In the genomic region with DNA sequence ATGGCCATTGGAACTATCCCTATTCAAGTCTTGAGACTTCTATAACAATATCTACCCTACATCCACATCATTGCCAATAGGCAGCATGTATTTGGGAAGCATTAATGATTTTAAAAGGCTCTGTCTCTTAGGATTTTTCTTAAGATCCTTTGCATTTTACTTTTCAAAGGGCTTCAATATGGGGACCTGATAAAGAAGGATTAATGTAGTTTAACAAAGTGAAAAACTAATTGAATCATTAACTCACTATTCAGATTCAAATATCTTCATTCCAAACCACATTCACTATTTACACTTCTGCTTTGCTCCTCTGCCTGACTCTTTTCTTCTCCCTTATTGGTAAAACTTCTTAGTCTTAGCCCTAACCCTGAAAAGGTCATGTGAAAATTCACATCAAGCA, we compare ENCODE assay signal across 18 cellular contexts.
DNase-seq lines count a peak whose midpoint lies in the region; ATAC-seq and TF ChIP-seq lines count a peak whose summit lies in the region.
"Had no signal": no experiment of that assay in that cellular context is flagged by ENCODE, and none has a peak within 500 bp of the region (broad histone marks: within the 10 kb centered on the region; RNA-seq: fewer than 3 reads in every experiment).

No MANE protein-coding gene starts in this region.

- peak; percentile 48; the same call in 2 of the 3 replicates for ATAC-seq in GM23338
- ATAC-seq: CD8-positive, alpha-beta T cell; HCT116 had no signal

- H3K27me3 Mint-ChIP-seq in GM23338 (ENCODE audit: insufficient read depth, low read depth, poor library complexity) (no peaks in the 10 kb centered on the region), neural progenitor cell (ENCODE audit: insufficient read depth, low read depth) (no peaks in the 10 kb centered on the region), mesothelial cell of epicardium (ENCODE audit: low read depth) (no peaks in the 10 kb centered on the region)
- H3K27me3 Mint-ChIP-seq: B cell; CD4-positive, CD25-positive, alpha-beta regulatory T cell had no signal

- H4K20me1 ChIP-seq in GM23338 (replicated peaks; ENCODE audit: insufficient read depth) (no peaks in the 10 kb centered on the region), neural progenitor cell (ENCODE audit: low read depth) (no peaks in the 10 kb centered on the region), smooth muscle cell (ENCODE audit: low read depth) (no peaks in the 10 kb centered on the region)
- H4K20me1 ChIP-seq: BLaER1 had no signal

- H3K36me3 Mint-ChIP-seq in GM23338 (ENCODE audit: low read depth), result no peaks in the 10 kb centered on the region
- no peaks in the 10 kb centered on the region for H3K36me3 Mint-ChIP-seq in neural progenitor cell
- no peaks in the 10 kb centered on the region for H3K36me3 Mint-ChIP-seq in mesothelial cell of epicardium
- H3K36me3 Mint-ChIP-seq: CD4-positive, CD25-positive, alpha-beta regulatory T cell; CD8-positive, alpha-beta T cell had no signal

- H3K27ac Mint-ChIP-seq in GM23338 (peak overlapping the region; percentile 20), neural progenitor cell (no peak overlapping the region), mesothelial cell of epicardium (no peak overlapping the region)
- H3K27ac Mint-ChIP-seq: B cell; CD4-positive, CD25-positive, alpha-beta regulatory T cell; CD8-positive, alpha-beta T cell had no signal

- H3K4me1 ChIP-seq in GM23338 (ENCODE audit: insufficient read depth) (peaks cover 65% of the 10 kb centered on the region), ectodermal cell (ENCODE audit: control insufficient read depth, insufficient read depth, low read length) (peaks cover 5% of the 10 kb centered on the region), neural progenitor cell (peaks cover 61% of the 10 kb centered on the region), smooth muscle cell (ENCODE audit: low read depth) (peaks cover 47% of the 10 kb centered on the region)
- H3K4me1 ChIP-seq: Caco-2 had no signal

- no peak overlapping the region for H3K9ac ChIP-seq in neural progenitor cell
- no peak overlapping the region for H3K9ac ChIP-seq in smooth muscle cell (ENCODE audit: low read depth)
- H3K9ac ChIP-seq: BLaER1 had no signal

- H3K9me3 Mint-ChIP-seq in GM23338, result no peaks in the 10 kb centered on the region
- no peaks in the 10 kb centered on the region for H3K9me3 Mint-ChIP-seq in neural progenitor cell
- H3K9me3 Mint-ChIP-seq in mesothelial cell of epicardium, result no peaks in the 10 kb centered on the region
- H3K9me3 Mint-ChIP-seq: H9 had no signal

- DNase-seq in GM23338 (ENCODE audit: low spot score) (peak; percentile 8), neural progenitor cell (ENCODE audit: low spot score) (no peak), smooth muscle cell (lab: John Stamatoyannopoulos, UW; ENCODE audit: unreplicated experiment) (no peak), mesothelial cell of epicardium (ENCODE audit: low spot score in 2 of 2, unreplicated experiment in 2 of 2) (no peak), HPDE6-E6E7 (ENCODE audit: extremely low spot score) (no peak)
- no peak for DNase-seq in stimulated activated CD4-positive, alpha-beta T cell treated with anti-CD3 and anti-CD28 coated beads, Interleukin-4, amount 100 ng/mL, for 24 hours
- DNase-seq: Caco-2; CD4-positive, CD25-positive, alpha-beta regulatory T cell; CD8-positive, alpha-beta T cell; DMS153; DND-41; H9 had no signal

- H3K4me3 ChIP-seq in GM23338 (peak overlapping the region; percentile 17; the same call in 1 of the 2 replicates), ectodermal cell (ENCODE audit: insufficient read depth, low read depth, low read length) (no peak overlapping the region), neural progenitor cell (peak overlapping the region; percentile 6), smooth muscle cell (no peak overlapping the region)
- H3K4me3 ChIP-seq: BLaER1 had no signal

- H3K36me3 ChIP-seq in GM23338 (ENCODE audit: insufficient read depth) (no peaks in the 10 kb centered on the region), ectodermal cell (ENCODE audit: control insufficient read depth, insufficient read depth, low read length) (no peaks in the 10 kb centered on the region), neural progenitor cell (no peaks in the 10 kb centered on the region), smooth muscle cell (ENCODE audit: low read depth) (no peaks in the 10 kb centered on the region)
- H3K36me3 ChIP-seq: BLaER1 had no signal

- H3K9me3 ChIP-seq in ectodermal cell (ENCODE audit: control insufficient read depth, low read length) (no peaks in the 10 kb centered on the region), neural progenitor cell (ENCODE audit: low read depth) (no peaks in the 10 kb centered on the region), smooth muscle cell (replicated peaks; ENCODE audit: low read depth) (no peaks in the 10 kb centered on the region)
- H3K9me3 ChIP-seq: BLaER1, Caco-2 had no signal

- no peaks in the 10 kb centered on the region for H3F3A ChIP-seq in GM23338 (replicated peaks; ENCODE audit: low read depth)
- peaks cover 22% of the 10 kb centered on the region for H3F3A ChIP-seq in neural progenitor cell (ENCODE audit: low read depth)
- no peaks in the 10 kb centered on the region for H3F3A ChIP-seq in smooth muscle cell (ENCODE audit: low read depth)

- no peak overlapping the region for H3K27ac ChIP-seq in GM23338 (ENCODE audit: low read depth)
- peak overlapping the region; percentile 17 for H3K27ac ChIP-seq in ectodermal cell (ENCODE audit: insufficient read depth, low read depth, low read length, poor library complexity, severe bottlenecking)
- peak overlapping the region; percentile 73 for H3K27ac ChIP-seq in neural progenitor cell
- H3K27ac ChIP-seq in smooth muscle cell (ENCODE audit: low read depth), result no peak overlapping the region
- H3K27ac ChIP-seq: 22Rv1, BLaER1, C4-2B had no signal

- H3K27me3 ChIP-seq in GM23338 (ENCODE audit: insufficient read depth), result no peaks in the 10 kb centered on the region
- no peaks in the 10 kb centered on the region for H3K27me3 ChIP-seq in ectodermal cell (ENCODE audit: control insufficient read depth, insufficient read depth, low read length, poor library complexity, severe bottlenecking)
- H3K27me3 ChIP-seq in neural progenitor cell, result no peaks in the 10 kb centered on the region
- H3K27me3 ChIP-seq in smooth muscle cell (ENCODE audit: low read depth), result no peaks in the 10 kb centered on the region
- H3K27me3 ChIP-seq: BLaER1 had no signal

- H3K4me3 Mint-ChIP-seq in GM23338 (no peak overlapping the region), neural progenitor cell (no peak overlapping the region), mesothelial cell of epicardium (no peak overlapping the region)
- H3K4me3 Mint-ChIP-seq: B cell; CD4-positive, CD25-positive, alpha-beta regulatory T cell; CD8-positive, alpha-beta T cell had no signal

- no peaks in the 10 kb centered on the region for H3K9me2 ChIP-seq in GM23338 (ENCODE audit: insufficient read depth)

- TF ChIP-seq CTCF in GM23338 (conservative IDR thresholded peaks at IDR 0.05; ENCODE audit: low read depth in 2 of 2) (no peak), neural progenitor cell (IDR thresholded peaks at IDR 0.05) (no peak), smooth muscle cell (IDR thresholded peaks at IDR 0.05; ENCODE audit: borderline replicate concordance, insufficient read depth, poor library complexity, severe bottlenecking) (no peak), mesothelial cell of epicardium (IDR thresholded peaks at IDR 0.05; ENCODE audit: unreplicated experiment) (no peak)

- peak overlapping the region; percentile 7 for H3K4me2 ChIP-seq in GM23338
- peak overlapping the region; percentile 63 for H3K4me2 ChIP-seq in neural progenitor cell
- H3K4me2 ChIP-seq in smooth muscle cell, result no peak overlapping the region
- H3K4me2 ChIP-seq: BLaER1 had no signal

- H2AFZ ChIP-seq in GM23338, result no peak overlapping the region
- peak overlapping the region; percentile 68 for H2AFZ ChIP-seq in neural progenitor cell (replicated peaks)
- peak overlapping the region; percentile 13 for H2AFZ ChIP-seq in smooth muscle cell (ENCODE audit: low read depth)

- H3K4me1 Mint-ChIP-seq in GM23338 (peaks cover 51% of the 10 kb centered on the region), neural progenitor cell (peaks cover 20% of the 10 kb centered on the region), mesothelial cell of epicardium (peaks cover 46% of the 10 kb centered on the region)
- H3K4me1 Mint-ChIP-seq: B cell; CD4-positive, CD25-positive, alpha-beta regulatory T cell had no signal

- no peaks in the 10 kb centered on the region for H3K79me2 ChIP-seq in GM23338 (replicated peaks; ENCODE audit: insufficient read depth)
- no peaks in the 10 kb centered on the region for H3K79me2 ChIP-seq in neural progenitor cell (ENCODE audit: low read depth)
- H3K79me2 ChIP-seq in smooth muscle cell (ENCODE audit: low read depth), result no peaks in the 10 kb centered on the region

TF ChIP-seq in GM23338, 12 proteins besides CTCF, POLR2A, EP300 and RAD21 (continues in another document):
- no peak for TF ChIP-seq CREB1 (CRISPR knock-in tag; IDR thresholded peaks at IDR 0.05; ENCODE audit: low read depth)

Comparison
In these comparisons a context has a peak if more than half of its experiments do, and no peak if none do; other contexts are left out.
1. H3K27ac ChIP-seq: peak in ectodermal cell (single experiment) and neural progenitor cell (single experiment); none in GM23338 (single experiment) and smooth muscle cell (single experiment).
2. H3K4me3 ChIP-seq: peak in GM23338 (single experiment) and neural progenitor cell (single experiment); none in ectodermal cell (single experiment) and smooth muscle cell (single experiment).